ENCODE assay signal across 14 cellular contexts in the genomic region with DNA sequence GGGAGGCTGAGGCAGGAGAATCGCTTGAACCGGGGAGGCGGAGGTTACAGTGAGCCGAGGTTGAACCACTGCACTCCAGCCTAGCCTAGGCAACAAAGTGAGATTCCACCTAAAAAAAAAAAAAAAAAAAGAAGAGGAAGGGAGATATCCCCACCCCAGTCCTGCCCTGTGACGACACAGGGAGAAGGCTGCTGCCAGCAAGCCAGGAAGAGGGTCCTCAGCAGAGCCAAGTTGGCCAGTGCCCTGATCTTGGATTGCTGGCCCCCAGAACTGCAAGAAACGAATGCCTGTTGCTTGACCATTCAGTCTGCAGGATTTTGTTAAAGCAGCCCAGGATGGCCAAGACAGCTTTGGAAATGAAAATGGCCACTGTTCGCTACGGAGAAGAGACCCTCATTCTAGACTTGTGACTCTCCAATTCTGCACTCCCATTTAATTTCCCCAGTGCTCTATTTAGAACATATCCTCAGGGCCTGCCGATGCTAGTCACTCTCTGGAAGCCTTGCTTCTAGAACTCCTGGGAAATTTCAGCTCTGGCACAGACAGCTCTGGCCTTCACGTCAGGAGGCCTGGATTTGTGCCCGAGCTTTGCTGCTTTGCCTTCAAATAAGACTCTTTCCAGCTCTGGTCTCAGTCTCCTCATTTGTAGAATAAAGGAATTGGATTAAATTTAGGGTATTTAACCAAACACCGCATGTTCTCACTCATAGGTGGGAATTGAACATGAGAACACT. TPM values are rescaled to one million over a fixed set of nuclear protein-coding genes. Genes with fewer than 3 reads are reported as not detected.
DNase-seq lines count a peak whose midpoint lies in the region; ATAC-seq, FAIRE-seq and TF ChIP-seq lines count a peak whose summit lies in the region.
"Had no signal": no experiment of that assay in that cellular context is flagged by ENCODE, and none has a peak within 500 bp of the region (broad histone marks: within the 10 kb centered on the region; RNA-seq: fewer than 3 reads in every experiment).

No MANE protein-coding gene starts in this region.

- ATAC-seq in left colon, result no peak
- no peak for ATAC-seq in activated naive CD4-positive, alpha-beta T cell treated with anti-CD3 and anti-CD28 coated beads, Interleukin-2, amount 50 U/mL, for 72 hours
- ATAC-seq: PC-3 had no signal

- H3K4me3 ChIP-seq in fibroblast of mammary gland (ENCODE audit: control insufficient read depth, low read depth, low read length), result no peak overlapping the region
- H3K4me3 ChIP-seq: BLaER1 had no signal

- intact Hi-C loops in left colon (cut with DNase I, micrococcal nuclease) (no loop called here), CD14-positive monocyte (cut with micrococcal nuclease) (no loop called here)

- H3K36me3 Mint-ChIP-seq in immature natural killer cell, result no peaks in the 10 kb centered on the region
- H3K36me3 Mint-ChIP-seq in CD14-positive monocyte, result no peaks in the 10 kb centered on the region
- H3K36me3 Mint-ChIP-seq in activated naive CD4-positive, alpha-beta T cell treated with anti-CD3 and anti-CD28 coated beads, Interleukin-2, amount 50 U/mL, for 72 hours, result no peaks in the 10 kb centered on the region

- no peaks in the 10 kb centered on the region for H3K9me3 Mint-ChIP-seq in immature natural killer cell
- H3K9me3 Mint-ChIP-seq in CD14-positive monocyte, result no peaks in the 10 kb centered on the region
- H3K9me3 Mint-ChIP-seq in activated naive CD4-positive, alpha-beta T cell treated with anti-CD3 and anti-CD28 coated beads, Interleukin-2, amount 50 U/mL, for 72 hours, result no peaks in the 10 kb centered on the region

- H3K27ac Mint-ChIP-seq in immature natural killer cell (no peak overlapping the region), CD14-positive monocyte (no peak overlapping the region)
- no peak overlapping the region for H3K27ac Mint-ChIP-seq in activated naive CD4-positive, alpha-beta T cell treated with anti-CD3 and anti-CD28 coated beads, Interleukin-2, amount 50 U/mL, for 72 hours

- H3K27ac ChIP-seq in angular gyrus (ENCODE audit: low read depth, low read length), result peak overlapping the region; percentile 50
- no peak overlapping the region for H3K27ac ChIP-seq in substantia nigra (ENCODE audit: low read depth, low read length, poor library complexity, severe bottlenecking)
- H3K27ac ChIP-seq: BLaER1 had no signal

- H3K27me3 Mint-ChIP-seq in immature natural killer cell (ENCODE audit: low read depth in 3 of 3) (peaks cover 0 to 7% (median 2%) of the 10 kb centered on the region in 3 donors), CD14-positive monocyte (ENCODE audit: low read depth in 3 of 3) (peaks cover 0 to 8% (median 8%) of the 10 kb centered on the region in 3 donors)

- DNase-seq in fibroblast of mammary gland (ENCODE audit: low read depth) (peak; percentile 57), left colon (peak; percentile 36 to 56), substantia nigra (lab: John Stamatoyannopoulos, UW) (peak in 30 of 49 donors; percentile 5 to 77 (median 34)), immature natural killer cell (no peak), urothelium cell line (ENCODE audit: low spot score) (no peak), CD14-positive monocyte (ENCODE audit: low spot score) (no peak)
- DNase-seq in activated naive CD4-positive, alpha-beta T cell treated with anti-CD3 and anti-CD28 coated beads, Interleukin-2, amount 50 U/mL, for 72 hours (ENCODE audit: low spot score in 2 of 2), result no peak
- DNase-seq: DMS79 treated with DMSO at 0.1 percent for 48 hours; mesendoderm; NCI-H510A; PC-3; stimulated activated CD8-positive, alpha-beta memory T cell treated with anti-CD3 and anti-CD28 coated beads, Interleukin-4, amount 100 ng/mL, for 48 hours had no signal

- TF ChIP-seq CTCF in fibroblast of mammary gland (conservative IDR thresholded peaks at IDR 0.05; ENCODE audit: control insufficient read depth, insufficient read depth, low read depth, low read length) (no peak), CD14-positive monocyte (IDR thresholded peaks at IDR 0.05) (no peak)

- FAIRE-seq in urothelium cell line (lab: Jason Lieb, UNC), result no peak

- no peak overlapping the region for H3K4me3 Mint-ChIP-seq in immature natural killer cell
- H3K4me3 Mint-ChIP-seq in CD14-positive monocyte, result no peak overlapping the region

- H3K4me1 Mint-ChIP-seq in immature natural killer cell (no peaks in the 10 kb centered on the region), CD14-positive monocyte (peaks cover 37% of the 10 kb centered on the region)

RNA-seq across cellular contexts. Expression of a gene that starts 15.8 kb away (rescaled TPM):
- total RNA-seq in left colon, result 10 to 100 TPM; 13.8 to 15.0 TPM
- polyA plus RNA-seq in immature natural killer cell (1 to 10 TPM; 2.7 to 7.8 (median 4.2) TPM), CD14-positive monocyte (1 to 10 TPM; 2.5 to 3.1 TPM)
- 10 to 100 TPM; 14.4 to 15.3 TPM for total RNA-seq in activated naive CD4-positive, alpha-beta T cell treated with anti-CD3 and anti-CD28 coated beads, Interleukin-2, amount 50 U/mL, for 72 hours

RNA-seq across cellular contexts. Expression of a gene that starts 43.6 kb away (rescaled TPM):
- total RNA-seq in left colon, result 10 to 100 TPM; 17.8 to 19.1 TPM
- polyA plus RNA-seq in immature natural killer cell (10 to 100 TPM; 35.8 to 41.3 (median 35.9) TPM), CD14-positive monocyte (10 to 100 TPM; 26.4 to 28.8 TPM)
- total RNA-seq in activated naive CD4-positive, alpha-beta T cell treated with anti-CD3 and anti-CD28 coated beads, Interleukin-2, amount 50 U/mL, for 72 hours, result 10 to 100 TPM; 61.2 to 72.9 TPM

Comparison
In these comparisons a context has a peak if more than half of its experiments do, and no peak if none do; other contexts are left out.
1. DNase-seq: peak in fibroblast of mammary gland (single experiment), left colon (2 of 2) and substantia nigra (30 of 49); none in immature natural killer cell (0 of 3), urothelium cell line (single experiment), CD14-positive monocyte (single experiment) and activated naive CD4-positive, alpha-beta T cell treated with anti-CD3 and anti-CD28 coated beads, Interleukin-2, amount 50 U/mL, for 72 hours (0 of 2).